ENCODE assay signal across 20 cellular contexts in genomic region chr3:8507496-8507895, GRCh38. TPM values are rescaled to one million over a fixed set of nuclear protein-coding genes. Genes with fewer than 3 reads are reported as not detected.
DNase-seq lines count a peak whose midpoint lies in the region; ATAC-seq and TF ChIP-seq lines count a peak whose summit lies in the region.
"Had no signal": no experiment of that assay in that cellular context is flagged by ENCODE, and none has a peak within 500 bp of the region (broad histone marks: within the 10 kb centered on the region; RNA-seq: fewer than 3 reads in every experiment).

No MANE protein-coding gene starts in this region.

- peak overlapping the region; percentile 2 for H3K4me3 ChIP-seq in lower lobe of right lung
- H3K4me3 ChIP-seq in tibial artery: peak overlapping the region in 1 of 2 donors; percentile 60
- no peak overlapping the region for H3K4me3 ChIP-seq in brain microvascular endothelial cell (ENCODE audit: low read depth, low read length)
- H3K4me3 ChIP-seq: mucosa of descending colon, SK-N-MC, tibial nerve had no signal

- no peaks in the 10 kb centered on the region for H3K9me3 ChIP-seq in lower lobe of right lung
- H3K9me3 ChIP-seq in tibial artery: no peaks in the 10 kb centered on the region
- H3K9me3 ChIP-seq: mucosa of descending colon, tibial nerve had no signal

- no peaks in the 10 kb centered on the region for H3K36me3 Mint-ChIP-seq in activated T-cell treated with anti-CD3 and anti-CD28 coated beads, Interleukin-2, amount 50 U/mL, for 4 hours (ENCODE audit: insufficient read depth)
- H3K36me3 Mint-ChIP-seq: activated naive CD4-positive, alpha-beta T cell treated with anti-CD3 and anti-CD28 coated beads, Interleukin-2, amount 50 U/mL, for 72 hours had no signal

- no peak for TF ChIP-seq CTCF in lower lobe of right lung (IDR thresholded peaks at IDR 0.05)
- no peak for TF ChIP-seq CTCF in tibial artery (IDR thresholded peaks at IDR 0.05)
- TF ChIP-seq CTCF in brain microvascular endothelial cell (IDR thresholded peaks at IDR 0.05; ENCODE audit: low read depth, low read length, missing control alignments): no peak

- H3K27me3 ChIP-seq in lower lobe of right lung (ENCODE audit: low read depth) (no peaks in the 10 kb centered on the region), tibial artery (no peaks in the 10 kb centered on the region), brain microvascular endothelial cell (replicated peaks) (no peaks in the 10 kb centered on the region)
- H3K27me3 ChIP-seq: tibial nerve had no signal

- peak; percentile 38 for ATAC-seq in GM19043 (IDR thresholded peaks at IDR 0.05; ENCODE audit: low read depth, unreplicated experiment)
- peak; percentile 34 for ATAC-seq in HG03025 (IDR thresholded peaks at IDR 0.05; ENCODE audit: low FRiP score, unreplicated experiment)
- no peak for ATAC-seq in lower lobe of right lung
- ATAC-seq in activated T-cell treated with anti-CD3 and anti-CD28 coated beads, Interleukin-2, amount 50 U/mL, for 4 hours: no peak
- ATAC-seq in HG03280 (IDR thresholded peaks at IDR 0.05; ENCODE audit: unreplicated experiment): no peak
- ATAC-seq in left ventricle myocardium superior: no peak
- ATAC-seq: activated naive CD4-positive, alpha-beta T cell treated with anti-CD3 and anti-CD28 coated beads, Interleukin-2, amount 50 U/mL, for 72 hours; activated T-cell treated with anti-CD3 and anti-CD28 coated beads, Interleukin-2, amount 50 U/mL, for 72 hours; mucosa of descending colon had no signal

- DNase-seq in lower lobe of right lung (no peak), tibial artery (no peak), brain microvascular endothelial cell (no peak), left ventricle myocardium superior (no peak)
- DNase-seq in activated T-cell treated with anti-CD3 and anti-CD28 coated beads, Interleukin-2, amount 50 U/mL, for 4 hours: no peak
- DNase-seq: activated T-cell treated with anti-CD3 and anti-CD28 coated beads, Interleukin-2, amount 50 U/mL, for 72 hours; dermis blood vessel endothelial cell; DND-41; foreskin melanocyte; mucosa of descending colon; NCI-H187 treated with DMSO at 0.1 percent for 48 hours; NCI-H446 treated with DMSO at 0.1 percent for 48 hours had no signal

- H3K4me3 Mint-ChIP-seq in activated T-cell treated with anti-CD3 and anti-CD28 coated beads, Interleukin-2, amount 50 U/mL, for 4 hours: no peak overlapping the region
- H3K4me3 Mint-ChIP-seq: activated T-cell treated with anti-CD3 and anti-CD28 coated beads, Interleukin-2, amount 50 U/mL, for 72 hours had no signal

- intact Hi-C loops in lower lobe of right lung (cut with DNase I) (no loop called here), tibial artery (cut with DNase I; ENCODE audit: low total_unique reads) (loop anchor here (10.0 kb wide), 1 partner anchor 53 kb away; no protein-coding TSS in a partner anchor), left ventricle myocardium superior (cut with micrococcal nuclease) (no loop called here)

- H3K27ac ChIP-seq in lower lobe of right lung (no peak overlapping the region), tibial artery (peak overlapping the region; percentile 81 to 86), brain microvascular endothelial cell (no peak overlapping the region)
- H3K27ac ChIP-seq: epithelial cell of prostate, KMS-11, SK-N-MC had no signal

- H3K4me1 Mint-ChIP-seq in activated T-cell treated with anti-CD3 and anti-CD28 coated beads, Interleukin-2, amount 50 U/mL, for 4 hours (ENCODE audit: low read depth): peaks cover 13% of the 10 kb centered on the region

- in situ Hi-C loops in brain microvascular endothelial cell (cut with HindIII; ENCODE audit: low pct_ligation_motif_present, low sequenced_read_pairs): no loop called here

- peaks cover 10% of the 10 kb centered on the region for H3K36me3 ChIP-seq in lower lobe of right lung
- peaks cover 0 to 23% (median 3%) of the 10 kb centered on the region in 3 donors for H3K36me3 ChIP-seq in tibial artery
- peaks cover 11% of the 10 kb centered on the region for H3K36me3 ChIP-seq in brain microvascular endothelial cell (replicated peaks)

- H3K27me3 Mint-ChIP-seq in activated T-cell treated with anti-CD3 and anti-CD28 coated beads, Interleukin-2, amount 50 U/mL, for 4 hours (ENCODE audit: low read depth): peaks cover 2% of the 10 kb centered on the region

- no peaks in the 10 kb centered on the region for H3K9me3 Mint-ChIP-seq in activated T-cell treated with anti-CD3 and anti-CD28 coated beads, Interleukin-2, amount 50 U/mL, for 4 hours
- H3K9me3 Mint-ChIP-seq: activated naive CD4-positive, alpha-beta T cell treated with anti-CD3 and anti-CD28 coated beads, Interleukin-2, amount 50 U/mL, for 72 hours had no signal

- H3K4me1 ChIP-seq in lower lobe of right lung: peaks cover 52% of the 10 kb centered on the region
- H3K4me1 ChIP-seq in tibial artery: peaks cover 0 to 95% (median 62%) of the 10 kb centered on the region in 4 donors

RNA-seq across cellular contexts. Expression of gene LMCD1, which starts 5.9 kb away (rescaled TPM):
- total RNA-seq in lower lobe of right lung (93.6 TPM), left ventricle myocardium superior (37.9 TPM)
- 1 to 10 TPM in 1 of 3 donors, under 1 TPM in 2; 0.74 to 1.8 (median 0.76) TPM for total RNA-seq in activated T-cell treated with anti-CD3 and anti-CD28 coated beads, Interleukin-2, amount 50 U/mL, for 4 hours

Comparison
In these comparisons a context has a peak if more than half of its experiments do, and no peak if none do; other contexts are left out.
1. ATAC-seq: peak in GM19043 (single experiment) and HG03025 (single experiment); none in lower lobe of right lung (0 of 2), activated T-cell treated with anti-CD3 and anti-CD28 coated beads, Interleukin-2, amount 50 U/mL, for 4 hours (0 of 2), HG03280 (single experiment) and left ventricle myocardium superior (single experiment).
2. H3K27ac ChIP-seq: peak in tibial artery (2 of 2); none in lower lobe of right lung (single experiment) and brain microvascular endothelial cell (single experiment).
3. RNA of gene LMCD1, which starts 5.9 kb away (total RNA-seq): 93.6 TPM in lower lobe of right lung (single experiment) and 37.9 TPM in left ventricle myocardium superior (single experiment); 0.74 to 1.8 TPM in activated T-cell treated with anti-CD3 and anti-CD28 coated beads, Interleukin-2, amount 50 U/mL, for 4 hours; every median in the first group is over 10 times any median in the second.